In genomic region chr3:78887029-78887428, GRCh38 we compare ENCODE assay signal across 13 cellular contexts.
DNase-seq lines count a peak whose midpoint lies in the region; ATAC-seq and TF ChIP-seq lines count a peak whose summit lies in the region.
"Had no signal": no experiment of that assay in that cellular context is flagged by ENCODE, and none has a peak within 500 bp of the region (broad histone marks: within the 10 kb centered on the region; RNA-seq: fewer than 3 reads in every experiment).

No MANE protein-coding gene starts in this region.

- TF ChIP-seq POLR2A in GM18505 (IDR thresholded peaks at IDR 0.05; ENCODE audit: borderline replicate concordance, extremely low read depth, insufficient read depth, insufficient read length) = no peak

- H3K27me3 ChIP-seq in endocrine pancreas (ENCODE audit: control insufficient read depth, insufficient read depth, low read length) = no peaks in the 10 kb centered on the region
- H3K27me3 ChIP-seq: right atrium auricular region had no signal

- no peaks in the 10 kb centered on the region for H3K9me3 ChIP-seq in endocrine pancreas (ENCODE audit: control insufficient read depth, low read length)
- H3K9me3 ChIP-seq: right atrium auricular region had no signal

- ATAC-seq in HG03159 (IDR thresholded peaks at IDR 0.05; ENCODE audit: unreplicated experiment) (no peak), GM18505 (IDR thresholded peaks at IDR 0.05; ENCODE audit: unreplicated experiment) (no peak)
- ATAC-seq: Panc1 had no signal

- peak overlapping the region; percentile 43 for H3K4me3 ChIP-seq in endocrine pancreas (ENCODE audit: control insufficient read depth, insufficient read depth, low read length)
- H3K4me3 ChIP-seq: right atrium auricular region had no signal

- H3K36me3 Mint-ChIP-seq in nephron progenitor cell (ENCODE audit: low read depth) = peaks cover 27% of the 10 kb centered on the region
- H3K36me3 Mint-ChIP-seq: CD8-positive, alpha-beta memory T cell had no signal

- H3K9me3 Mint-ChIP-seq in nephron progenitor cell = peaks cover 9% of the 10 kb centered on the region

- H3K4me1 ChIP-seq in endocrine pancreas (ENCODE audit: control insufficient read depth, insufficient read depth, low read length) = no peaks in the 10 kb centered on the region
- H3K4me1 ChIP-seq: right atrium auricular region had no signal

- peaks cover 37% of the 10 kb centered on the region for H3K4me1 Mint-ChIP-seq in nephron progenitor cell
- H3K4me1 Mint-ChIP-seq: CD8-positive, alpha-beta memory T cell had no signal

- DNase-seq in EH (ENCODE audit: low read depth) (peak; percentile 62), NCI-H226 (peak; percentile 66), nephron progenitor cell (no peak), globus pallidus (ENCODE audit: low spot score) (no peak), NCI-H524 (lab: John Stamatoyannopoulos, UW) (no peak)
- DNase-seq: CD8-positive, alpha-beta memory T cell; cerebellar nuclear complex; T1000 had no signal

- H3K27me3 Mint-ChIP-seq in nephron progenitor cell (ENCODE audit: low read depth, poor library complexity) = peaks cover 4% of the 10 kb centered on the region
- H3K27me3 Mint-ChIP-seq: CD8-positive, alpha-beta memory T cell had no signal

- H3K9ac ChIP-seq in endocrine pancreas (ENCODE audit: control insufficient read depth, insufficient read depth, low read length) = no peak overlapping the region

- no peak for TF ChIP-seq CTCF in nephron progenitor cell (IDR thresholded peaks at IDR 0.05)

- H3K27ac Mint-ChIP-seq in nephron progenitor cell = peak overlapping the region; percentile 20
- H3K27ac Mint-ChIP-seq: CD8-positive, alpha-beta memory T cell had no signal

- no peak overlapping the region for H3K4me3 Mint-ChIP-seq in nephron progenitor cell
- H3K4me3 Mint-ChIP-seq: CD8-positive, alpha-beta memory T cell had no signal

- H3K36me3 ChIP-seq in endocrine pancreas (ENCODE audit: control insufficient read depth, insufficient read depth, low read length) = no peaks in the 10 kb centered on the region
- H3K36me3 ChIP-seq: right atrium auricular region had no signal

Comparison
In these comparisons a context has a peak if more than half of its experiments do, and no peak if none do; other contexts are left out.
1. DNase-seq: peak in EH (single experiment) and NCI-H226 (single experiment); none in nephron progenitor cell (single experiment), globus pallidus (single experiment) and NCI-H524 (0 of 2).